Comparison of ENCODE assay signal across 17 cellular contexts in genomic region chr12:108508243-108508642, GRCh38. TPM values are rescaled to one million over a fixed set of nuclear protein-coding genes. Genes with fewer than 3 reads are reported as not detected.
DNase-seq lines count a peak whose midpoint lies in the region; ATAC-seq, FAIRE-seq and TF ChIP-seq lines count a peak whose summit lies in the region.
"Had no signal": no experiment of that assay in that cellular context is flagged by ENCODE, and none has a peak within 500 bp of the region (broad histone marks: within the 10 kb centered on the region; RNA-seq: fewer than 3 reads in every experiment).

No MANE protein-coding gene starts in this region.

- H3K9me3 Mint-ChIP-seq in activated naive CD4-positive, alpha-beta T cell treated with anti-CD3 and anti-CD28 coated beads for 36 hours: peaks cover 9% of the 10 kb centered on the region
- H3K9me3 Mint-ChIP-seq in stimulated activated naive B cell treated with anti-CD40 and anti-IgM and Interleukin-4, amounts not matched to agents 10 μg/mL and 1 μg/mL and 100 μg/mL, for 72 hours: peaks cover 8% of the 10 kb centered on the region in 2 donors
- H3K9me3 Mint-ChIP-seq in chondrocyte (ENCODE audit: low read depth): peaks cover 8% of the 10 kb centered on the region

- H3K36me3 Mint-ChIP-seq in activated naive CD4-positive, alpha-beta T cell treated with anti-CD3 and anti-CD28 coated beads for 36 hours (ENCODE audit: low read depth): no peaks in the 10 kb centered on the region
- H3K36me3 Mint-ChIP-seq in stimulated activated naive B cell treated with anti-CD40 and anti-IgM and Interleukin-4, amounts not matched to agents 10 μg/mL and 1 μg/mL and 100 μg/mL, for 72 hours: no peaks in the 10 kb centered on the region
- no peaks in the 10 kb centered on the region for H3K36me3 Mint-ChIP-seq in chondrocyte (ENCODE audit: low read depth)

- BruUV-seq in GM12878 (replicated peaks; lab: Mats Ljungman, UMichigan): no TSS peak

- SMC1A ChIA-PET in GM12878 (lab: Charles Lee; ENCODE audit: uncharacterized antibody, unreplicated experiment): interaction anchor here (1.0 kb wide), 1 partner anchor 519 kb away, joined by 4 read pairs; no protein-coding TSS in a partner anchor

- POLR2A ChIA-PET in GM12878 (lab: Charles Lee): interaction anchor here (0.6 kb wide), 1 partner anchor 16 kb away, joined by 4 read pairs; no protein-coding TSS in a partner anchor

- H3K9ac ChIP-seq in GM12878 (ENCODE audit: control insufficient read depth, insufficient read depth, low read length): no peak overlapping the region

- no peak for TF ChIP-seq CTCF in GM12878 (IDR thresholded peaks at IDR 0.05 in 2 of 3, conservative IDR thresholded peaks at IDR 0.05 in 1 of 3; ENCODE audit: control insufficient read depth in 2 of 3, extremely low read depth in 1 of 3, insufficient read depth in 1 of 3, low read depth in 3 of 3, low read length in 3 of 3)
- TF ChIP-seq CTCF in WERI-Rb-1 (IDR thresholded peaks at IDR 0.05; ENCODE audit: low read depth, low read length): no peak
- TF ChIP-seq CTCF in chondrocyte (IDR thresholded peaks at IDR 0.05): no peak

- TF ChIP-seq RAD21 in GM12878 (IDR thresholded peaks at IDR 0.05; ENCODE audit: insufficient read depth, low read depth, low read length): no peak

- ATAC-seq in HG03196 (IDR thresholded peaks at IDR 0.05; ENCODE audit: unreplicated experiment) (peak; percentile 44), GM12878 (peak; percentile 32), GM19035 (IDR thresholded peaks at IDR 0.05; ENCODE audit: unreplicated experiment) (no peak)
- peak; percentile 31 to 54 for ATAC-seq in stimulated activated naive B cell treated with anti-CD40 and anti-IgM and Interleukin-4, amounts not matched to agents 10 μg/mL and 1 μg/mL and 100 μg/mL, for 72 hours (replicated peaks)
- ATAC-seq: heart left ventricle, left colon had no signal

- H3K27ac Mint-ChIP-seq in activated naive CD4-positive, alpha-beta T cell treated with anti-CD3 and anti-CD28 coated beads for 36 hours: no peak overlapping the region
- H3K27ac Mint-ChIP-seq in stimulated activated naive B cell treated with anti-CD40 and anti-IgM and Interleukin-4, amounts not matched to agents 10 μg/mL and 1 μg/mL and 100 μg/mL, for 72 hours: no peak overlapping the region
- no peak overlapping the region for H3K27ac Mint-ChIP-seq in chondrocyte (ENCODE audit: unreplicated experiment)
- H3K27ac Mint-ChIP-seq: H9 had no signal

- no peak overlapping the region for H2AFZ ChIP-seq in GM12878 (ENCODE audit: control insufficient read depth, low read depth, low read length)

- peaks cover 20% of the 10 kb centered on the region for H3K4me1 ChIP-seq in GM12878 (ENCODE audit: control insufficient read depth, insufficient read depth, low read length)

- TF ChIP-seq POLR2A in GM12878 (IDR thresholded peaks at IDR 0.05; ENCODE audit: low read depth, low read length): no peak

- RAD21 ChIA-PET in GM12878 (lab: Charles Lee; ENCODE audit: unreplicated experiment): no interaction called here

- H3K4me3 Mint-ChIP-seq in activated naive CD4-positive, alpha-beta T cell treated with anti-CD3 and anti-CD28 coated beads for 36 hours: no peak overlapping the region
- H3K4me3 Mint-ChIP-seq in stimulated activated naive B cell treated with anti-CD40 and anti-IgM and Interleukin-4, amounts not matched to agents 10 μg/mL and 1 μg/mL and 100 μg/mL, for 72 hours: no peak overlapping the region
- H3K4me3 Mint-ChIP-seq in chondrocyte (ENCODE audit: unreplicated experiment): no peak overlapping the region
- H3K4me3 Mint-ChIP-seq: H9 had no signal

- intact Hi-C loops in activated naive CD4-positive, alpha-beta T cell treated with anti-CD3 and anti-CD28 coated beads for 36 hours (cut with micrococcal nuclease): no loop called here
- intact Hi-C loops in GM12878 (cut with micrococcal nuclease; ENCODE audit: unreplicated experiment): no loop called here

- 0% methylated on average over 2 of the region's 2 CpGs for WGBS in GM12878 (ENCODE audit: insufficient coverage, insufficient replicate concordance, low lambda C conversion rate, missing lambda C conversion rate)

- H3K27me3 Mint-ChIP-seq in activated naive CD4-positive, alpha-beta T cell treated with anti-CD3 and anti-CD28 coated beads for 36 hours (ENCODE audit: low read depth): peaks cover 7% of the 10 kb centered on the region
- peaks cover 16% of the 10 kb centered on the region in 2 donors for H3K27me3 Mint-ChIP-seq in stimulated activated naive B cell treated with anti-CD40 and anti-IgM and Interleukin-4, amounts not matched to agents 10 μg/mL and 1 μg/mL and 100 μg/mL, for 72 hours
- H3K27me3 Mint-ChIP-seq in chondrocyte (ENCODE audit: low read depth): peaks cover 21% of the 10 kb centered on the region

- CTCF ChIA-PET in activated naive CD4-positive, alpha-beta T cell treated with anti-CD3 and anti-CD28 coated beads for 36 hours (lab: Charles Lee): interaction anchor here (1.2 kb wide), 1 partner anchor 110 kb away, joined by 6 read pairs; no protein-coding TSS in a partner anchor
- CTCF ChIA-PET in GM12878 (lab: Yijun Ruan, JAX): interaction anchor here (0.7 to 1.7 kb wide), 4 partner anchors 12 to 296 kb away, joined by 3 to 6 read pairs (median 3); no protein-coding TSS in a partner anchor

- H3K36me3 ChIP-seq in GM12878 (ENCODE audit: control insufficient read depth in 2 of 2, insufficient read depth in 2 of 2, low read length in 1 of 2) (no peaks in the 10 kb centered on the region), WERI-Rb-1 (no peaks in the 10 kb centered on the region)
- H3K36me3 ChIP-seq: heart left ventricle had no signal

- peaks cover 6% of the 10 kb centered on the region for H3K9me3 ChIP-seq in GM12878 (replicated peaks; ENCODE audit: control insufficient read depth, insufficient read depth, low read length)
- H3K9me3 ChIP-seq in WERI-Rb-1 (ENCODE audit: severe bottlenecking): peaks cover 6% of the 10 kb centered on the region

- H3K79me2 ChIP-seq in GM12878 (ENCODE audit: control insufficient read depth, insufficient read depth, low read length): no peaks in the 10 kb centered on the region

- in situ Hi-C loops in GM12878 (cut with MboI): loop anchor here (25.0 kb wide), 1 partner anchor 821 kb away; the partner anchor contains the start of gene PWP1

- no peak for FAIRE-seq in GM12878 (lab: Jason Lieb, UNC)
- FAIRE-seq: urothelium cell line had no signal

- no peak overlapping the region for H3K27ac ChIP-seq in GM12878 (ENCODE audit: control insufficient read depth, insufficient read depth)
- no peak overlapping the region for H3K27ac ChIP-seq in WERI-Rb-1
- H3K27ac ChIP-seq: heart left ventricle, SK-N-MC had no signal

- H3K4me3 ChIP-seq in GM12878 (no peak overlapping the region), WERI-Rb-1 (ENCODE audit: low read depth, low read length) (no peak overlapping the region)
- H3K4me3 ChIP-seq: heart left ventricle, SK-N-MC had no signal

- peak; percentile 59 for DNase-seq in activated naive CD4-positive, alpha-beta T cell treated with anti-CD3 and anti-CD28 coated beads for 36 hours
- no peak for DNase-seq in activated naive CD4-positive, alpha-beta T cell treated with Interleukin-2 at 50 U/mL for 16 hours
- DNase-seq in GM12878 (ENCODE audit: low read depth, low spot score): no peak
- no peak for DNase-seq in stimulated activated naive B cell treated with anti-CD40 and anti-IgM and Interleukin-4, amounts not matched to agents 10 μg/mL and 1 μg/mL and 100 μg/mL, for 72 hours
- DNase-seq in WERI-Rb-1: no peak
- no peak for DNase-seq in chondrocyte (ENCODE audit: low spot score)
- DNase-seq: DMS 273 treated with DMSO at 0.1 percent for 48 hours; H9; heart left ventricle; left colon; NCI-H1105; NCI-H2171 treated with DMSO at 0.1 percent for 48 hours; stimulated activated naive CD4-positive, alpha-beta T cell treated with Interleukin-2 at 50 U/mL for 16 hours had no signal

- H4K20me1 ChIP-seq in GM12878 (ENCODE audit: control insufficient read depth, insufficient read depth): no peaks in the 10 kb centered on the region

- H3K27me3 ChIP-seq in GM12878 (replicated peaks in 1 of 2; ENCODE audit: control insufficient read depth in 2 of 2, insufficient read depth in 2 of 2, low read length in 1 of 2) (no peaks in the 10 kb centered on the region), WERI-Rb-1 (ENCODE audit: insufficient read depth, low read depth, severe bottlenecking) (no peaks in the 10 kb centered on the region)

- TF ChIP-seq EP300 in GM12878 (IDR thresholded peaks at IDR 0.05; ENCODE audit: borderline replicate concordance in 1 of 2, control insufficient read depth in 1 of 2, low read depth in 2 of 2, low read length in 2 of 2): no peak

- no peak overlapping the region for H3K4me2 ChIP-seq in GM12878 (ENCODE audit: control insufficient read depth, insufficient read depth)

- peaks cover 16% of the 10 kb centered on the region for H3K4me1 Mint-ChIP-seq in activated naive CD4-positive, alpha-beta T cell treated with anti-CD3 and anti-CD28 coated beads for 36 hours (ENCODE audit: low read depth)
- peaks cover 5 to 20% of the 10 kb centered on the region in 2 donors for H3K4me1 Mint-ChIP-seq in stimulated activated naive B cell treated with anti-CD40 and anti-IgM and Interleukin-4, amounts not matched to agents 10 μg/mL and 1 μg/mL and 100 μg/mL, for 72 hours
- peaks cover 10% of the 10 kb centered on the region for H3K4me1 Mint-ChIP-seq in chondrocyte (ENCODE audit: low read depth)

RNA-seq across cellular contexts. Expression of gene FICD, which starts 6.8 kb away (rescaled TPM):
- 1 to 10 TPM; 3.4 to 3.7 TPM for total RNA-seq in activated naive CD4-positive, alpha-beta T cell treated with anti-CD3 and anti-CD28 coated beads for 36 hours
- 11.8 and 14.2 TPM in 2 replicates for total RNA-seq in GM12878 (2013; cell fraction: nucleolus; rRNA removed)
- total RNA-seq in GM12878 (2014; rRNA removed) (7.3 and 7.6 TPM in 2 replicates), GM12878 (2014; rRNA removed; fragmentation: Illumina TruSeq; extraction: Trizol) (4.1 and 5.1 TPM in 2 replicates), GM12878 (2021) (6.2 and 7.9 TPM in 2 replicates), chondrocyte (7.8 to 8.4 TPM (median 8.0 TPM) in 3 replicates)
- polyA plus RNA-seq in GM12878 (2011; ENCODE audit: low read depth): 3.9 TPM
- polyA plus RNA-seq in GM12878 (2011; rRNA removed) (0.68 and 1.1 TPM in 2 replicates), GM12878 (2014; fragmentation: Illumina TruSeq; extraction: Trizol) (3.3 and 3.5 TPM in 2 replicates), GM12878 (2014; fragmentation: Nextera tagmentation; extraction: Ambion mirVana) (1 to 10 TPM; 3.2 to 3.3 TPM), GM12878 (2014; rRNA removed) (3.2 and 4.8 TPM in 2 replicates), GM12878 (2016; fragmentation: Nextera tagmentation; extraction: Ambion mirVana) (1 to 10 TPM; 8.4 to 9.4 TPM)
- 2.2 and 2.3 TPM in 2 replicates for polyA plus RNA-seq in GM12878 (2011; cell fraction: cytosol; rRNA removed)
- 4.7 and 7.7 TPM in 2 replicates for polyA plus RNA-seq in GM12878 (2011; cell fraction: nucleus; rRNA removed)
- polyA plus RNA-seq in GM12878 (2012): 4.9 and 6.6 TPM in 2 replicates
- polyA minus RNA-seq in GM12878 (2011; rRNA and poly(A)+ RNA removed): 3.4 and 7.1 TPM in 2 replicates
- polyA minus RNA-seq in GM12878 (2011; cell fraction: cytosol; rRNA and poly(A)+ RNA removed): 2.1 and 3.6 TPM in 2 replicates
- polyA minus RNA-seq in GM12878 (2011; cell fraction: nucleus; rRNA and poly(A)+ RNA removed): 7.4 and 9.4 TPM in 2 replicates

RNA-seq across cellular contexts. Expression of gene SART3, which starts 52.7 kb away (rescaled TPM):
- total RNA-seq in activated naive CD4-positive, alpha-beta T cell treated with anti-CD3 and anti-CD28 coated beads for 36 hours: 10 to 100 TPM; 81.9 to 82.5 TPM
- total RNA-seq in GM12878 (2013; cell fraction: nucleolus; rRNA removed): 313 and 332 TPM in 2 replicates
- total RNA-seq in GM12878 (2014; rRNA removed) (157 and 179 TPM in 2 replicates), GM12878 (2014; rRNA removed; fragmentation: Illumina TruSeq; extraction: Trizol) (80.8 and 82.6 TPM in 2 replicates), GM12878 (2021) (70.2 and 70.8 TPM in 2 replicates), chondrocyte (33.8 to 36.6 TPM (median 34.8 TPM) in 3 replicates)
- polyA plus RNA-seq in GM12878 (2011; ENCODE audit: low read depth): 47.8 TPM
- polyA plus RNA-seq in GM12878 (2011; rRNA removed) (49.7 and 53.7 TPM in 2 replicates), GM12878 (2014; fragmentation: Illumina TruSeq; extraction: Trizol) (49.3 and 52.8 TPM in 2 replicates), GM12878 (2014; fragmentation: Nextera tagmentation; extraction: Ambion mirVana) (10 to 100 TPM in 1 of 2 experiments, 1 to 10 TPM in 1; 8.8 to 16.1 TPM), GM12878 (2014; rRNA removed) (59.5 and 83.2 TPM in 2 replicates), GM12878 (2016; fragmentation: Nextera tagmentation; extraction: Ambion mirVana) (10 to 100 TPM; 51.1 to 56.2 TPM)
- 34.6 and 39.2 TPM in 2 replicates for polyA plus RNA-seq in GM12878 (2011; cell fraction: cytosol; rRNA removed)
- polyA plus RNA-seq in GM12878 (2011; cell fraction: nucleus; rRNA removed): 112 and 140 TPM in 2 replicates
- 51.0 and 51.2 TPM in 2 replicates for polyA plus RNA-seq in GM12878 (2012)
- polyA minus RNA-seq in GM12878 (2011; rRNA and poly(A)+ RNA removed): 82.6 and 88.4 TPM in 2 replicates
- 23.0 and 24.8 TPM in 2 replicates for polyA minus RNA-seq in GM12878 (2011; cell fraction: cytosol; rRNA and poly(A)+ RNA removed)
- polyA minus RNA-seq in GM12878 (2011; cell fraction: nucleus; rRNA and poly(A)+ RNA removed): 166 and 282 TPM in 2 replicates

RNA-seq across cellular contexts. Expression of gene ISCU, which starts 54.2 kb away (rescaled TPM):
- 100 to 1,000 TPM; 103 to 105 TPM for total RNA-seq in activated naive CD4-positive, alpha-beta T cell treated with anti-CD3 and anti-CD28 coated beads for 36 hours
- total RNA-seq in GM12878 (2013; cell fraction: nucleolus; rRNA removed): 104 and 106 TPM in 2 replicates
- total RNA-seq in GM12878 (2014; rRNA removed): 177 and 189 TPM in 2 replicates
- 109 and 113 TPM in 2 replicates for total RNA-seq in GM12878 (2014; rRNA removed; fragmentation: Illumina TruSeq; extraction: Trizol)
- total RNA-seq in GM12878 (2021): 102 and 108 TPM in 2 replicates
- polyA plus RNA-seq in GM12878 (2011; ENCODE audit: low read depth): 160 TPM
- 247 and 284 TPM in 2 replicates for polyA plus RNA-seq in GM12878 (2011; rRNA removed)
- polyA plus RNA-seq in GM12878 (2011; cell fraction: cytosol; rRNA removed): 166 and 191 TPM in 2 replicates
- 213 and 333 TPM in 2 replicates for polyA plus RNA-seq in GM12878 (2011; cell fraction: nucleus; rRNA removed)
- polyA plus RNA-seq in GM12878 (2012): 148 and 150 TPM in 2 replicates
- polyA plus RNA-seq in GM12878 (2014; fragmentation: Illumina TruSeq; extraction: Trizol): 122 and 127 TPM in 2 replicates
- 10 to 100 TPM; 32.8 to 66.1 TPM for polyA plus RNA-seq in GM12878 (2014; fragmentation: Nextera tagmentation; extraction: Ambion mirVana)
- polyA plus RNA-seq in GM12878 (2014; rRNA removed): 132 and 135 TPM in 2 replicates
- 100 to 1,000 TPM; 248 to 260 TPM for polyA plus RNA-seq in GM12878 (2016; fragmentation: Nextera tagmentation; extraction: Ambion mirVana)
- polyA minus RNA-seq in GM12878 (2011; rRNA and poly(A)+ RNA removed): 128 and 131 TPM in 2 replicates
- 38.4 and 44.5 TPM in 2 replicates for polyA minus RNA-seq in GM12878 (2011; cell fraction: cytosol; rRNA and poly(A)+ RNA removed)
- 87.0 and 88.1 TPM in 2 replicates for polyA minus RNA-seq in GM12878 (2011; cell fraction: nucleus; rRNA and poly(A)+ RNA removed)
- total RNA-seq in chondrocyte: 84.8 to 102 TPM (median 87.8 TPM) in 3 replicates
